Comparison of ENCODE assay signal across 1 cellular context in genomic region chr1:41951492-41951891, GRCh38.
TF ChIP-seq lines count a peak whose summit lies in the region.

No MANE protein-coding gene starts in this region.

TF ChIP-seq in GM12878, 131 proteins besides CTCF, POLR2A, EP300 and RAD21:
- 0 out of 2 replicates have a peak, but pooled peaks have one; percentile 9 for TF ChIP-seq TCF12 (IDR thresholded peaks at IDR 0.05; ENCODE audit: low read depth, low read length)
- 0 out of 2 replicates have a peak, but pooled peaks have one; percentile 29 for TF ChIP-seq YY1 (IDR thresholded peaks at IDR 0.05; ENCODE audit: low read depth, low read length)
- TF ChIP-seq KLF5 (IDR thresholded peaks at IDR 0.05; ENCODE audit: partially characterized antibody), result peak; percentile 69
- 0 out of 2 replicates have a peak, but pooled peaks have one; percentile 41 for TF ChIP-seq ZNF687 (IDR thresholded peaks at IDR 0.05)
- TF ChIP-seq IRF4 (IDR thresholded peaks at IDR 0.05; ENCODE audit: low read depth, low read length), result 0 out of 2 replicates have a peak, but pooled peaks have one; percentile 19
- TF ChIP-seq CBX5 (IDR thresholded peaks at IDR 0.05; ENCODE audit: low read depth), result 0 out of 2 replicates have a peak, but pooled peaks have one; percentile 80
- TF ChIP-seq ZNF24 (IDR thresholded peaks at IDR 0.05), result peak; percentile 43; the same call in 1 of the 2 replicates
